In the genomic region with DNA sequence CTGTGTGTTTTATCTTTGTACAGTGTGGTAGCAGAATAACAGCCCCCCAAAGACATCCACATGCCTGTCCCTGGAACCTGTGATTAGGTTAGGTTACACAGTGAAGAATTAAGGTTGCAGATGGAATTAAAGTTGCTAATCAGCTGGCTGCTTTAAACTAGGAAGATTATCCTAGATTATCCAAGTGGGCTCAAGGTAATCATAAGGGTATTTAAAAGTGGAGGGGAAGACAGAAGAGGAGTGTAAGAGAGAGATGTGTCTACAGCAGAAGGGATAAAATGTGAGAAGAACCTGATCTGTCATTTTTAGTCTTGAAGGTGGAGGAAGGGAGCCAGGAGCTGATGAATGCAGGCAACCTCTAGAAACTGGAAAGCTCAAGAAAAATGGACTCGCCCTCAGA, we compare ENCODE assay signal across 14 cellular contexts.
DNase-seq lines count a peak whose midpoint lies in the region; ATAC-seq and TF ChIP-seq lines count a peak whose summit lies in the region.
"Had no signal": no experiment of that assay in that cellular context is flagged by ENCODE, and none has a peak within 500 bp of the region (broad histone marks: within the 10 kb centered on the region; RNA-seq: fewer than 3 reads in every experiment).

No MANE protein-coding gene starts in this region.

- DNase-seq in D341Med (ENCODE audit: low spot score) (peak; percentile 52), NCI-H524 (lab: John Stamatoyannopoulos, UW) (peak; percentile 10 to 59), NCI-H82 treated with DMSO at 0.1 percent for 48 hours (lab: John Stamatoyannopoulos, UW; ENCODE audit: unreplicated experiment) (peak; percentile 84), BE2C (no peak)
- DNase-seq: CD4-positive, alpha-beta T cell; CD8-positive, alpha-beta memory T cell; DMS153; DND-41; GM23248; H7; HCEC 1CT had no signal

- ATAC-seq in HG02970 (IDR thresholded peaks at IDR 0.05; ENCODE audit: low FRiP score, unreplicated experiment), result no peak
- ATAC-seq in HG02840 (IDR thresholded peaks at IDR 0.05; ENCODE audit: low FRiP score, unreplicated experiment), result no peak

- no peak overlapping the region for H3K4me3 ChIP-seq in BE2C (ENCODE audit: low read depth, low read length)
- H3K4me3 ChIP-seq: BLaER1 treated with 17β-estradiol and CSF1 and Interleukin-3, amounts not matched to agents 10 nM and 100 nM; GM23248 had no signal

- H3K4me1 ChIP-seq in BE2C, result peaks cover 2% of the 10 kb centered on the region; the same call in 1 of the 2 replicates
- H3K4me1 ChIP-seq: BLaER1 treated with 17β-estradiol and CSF1 and Interleukin-3, amounts not matched to agents 10 nM and 100 nM had no signal

- no peaks in the 10 kb centered on the region for H3K9me3 ChIP-seq in BE2C
- H3K9me3 ChIP-seq: BLaER1 treated with 17β-estradiol and CSF1 and Interleukin-3, amounts not matched to agents 10 nM and 100 nM had no signal

- no peak for TF ChIP-seq CTCF in BE2C (IDR thresholded peaks at IDR 0.05; ENCODE audit: low read depth, low read length)

- H3K27me3 ChIP-seq in BE2C, result no peaks in the 10 kb centered on the region
- H3K27me3 ChIP-seq: BLaER1 treated with 17β-estradiol and CSF1 and Interleukin-3, amounts not matched to agents 10 nM and 100 nM had no signal

- H3K36me3 ChIP-seq in BE2C, result no peaks in the 10 kb centered on the region
